In genomic region chr4:170026253-170026991, GRCh38 we compare ENCODE assay signal across 1 cellular context.
TF ChIP-seq lines count a peak whose summit lies in the region.

Gene MFAP3L (minus strand): TSS chr4:170026395. CDS start chr4:170005877, 20,518 bp downstream.

TF ChIP-seq in GM12878, 131 proteins besides CTCF, POLR2A, EP300 and RAD21 (continued from another document):
- TF ChIP-seq ZBTB11 (CRISPR knock-in tag; IDR thresholded peaks at IDR 0.05), result no peak
- no peak for TF ChIP-seq NFYA (IDR thresholded peaks at IDR 0.05; ENCODE audit: borderline replicate concordance, low read depth, low read length)
- TF ChIP-seq KLF5 (IDR thresholded peaks at IDR 0.05; ENCODE audit: partially characterized antibody), result no peak
- TF ChIP-seq JUNB (IDR thresholded peaks at IDR 0.05), result no peak
- TF ChIP-seq RBBP5 (conservative IDR thresholded peaks at IDR 0.05), result no peak
- no peak for TF ChIP-seq SIX5 (IDR thresholded peaks at IDR 0.05; ENCODE audit: low read depth, low read length, severe bottlenecking)
- TF ChIP-seq NR2F1 (conservative IDR thresholded peaks at IDR 0.05), result peak; percentile 50; the same call in 1 of the 2 replicates
- TF ChIP-seq EZH2 (IDR thresholded peaks at IDR 0.05; ENCODE audit: borderline replicate concordance, control insufficient read depth, low read depth, low read length), result no peak
- no peak for TF ChIP-seq ZNF687 (IDR thresholded peaks at IDR 0.05)
- TF ChIP-seq RUNX3 (IDR thresholded peaks at IDR 0.05; ENCODE audit: low read length), result 0 out of 2 replicates have a peak, but pooled peaks have one; percentile 24
- TF ChIP-seq REST (IDR thresholded peaks at IDR 0.05; ENCODE audit: low read depth, low read length), result no peak
- no peak for TF ChIP-seq SMC3 (IDR thresholded peaks at IDR 0.05; ENCODE audit: borderline replicate concordance, low read length)
- TF ChIP-seq JUND (IDR thresholded peaks at IDR 0.05; ENCODE audit: low read depth, low read length), result no peak
- TF ChIP-seq TARDBP (IDR thresholded peaks at IDR 0.05; ENCODE audit: borderline replicate concordance), result no peak
- TF ChIP-seq GATAD2B (conservative IDR thresholded peaks at IDR 0.05; ENCODE audit: low read depth), result 0 out of 2 replicates have a peak, but pooled peaks have one; percentile 30
- no peak for TF ChIP-seq TAF1 (IDR thresholded peaks at IDR 0.05; ENCODE audit: borderline replicate concordance, low read depth, low read length)
- no peak for TF ChIP-seq MYB (IDR thresholded peaks at IDR 0.05; ENCODE audit: borderline replicate concordance, low read depth, low read length)
- no peak for TF ChIP-seq PAX8 (IDR thresholded peaks at IDR 0.05)
- no peak for TF ChIP-seq YBX1 (IDR thresholded peaks at IDR 0.05)
- no peak for TF ChIP-seq TCF7 (IDR thresholded peaks at IDR 0.05; ENCODE audit: borderline replicate concordance)
- no peak for TF ChIP-seq MTA2 (IDR thresholded peaks at IDR 0.05; ENCODE audit: low read depth)
- TF ChIP-seq IRF5 (IDR thresholded peaks at IDR 0.05; ENCODE audit: borderline replicate concordance), result no peak
- TF ChIP-seq SUZ12 (IDR thresholded peaks at IDR 0.05; ENCODE audit: unreplicated experiment), result peak; percentile 9
- no peak for TF ChIP-seq USF1 (IDR thresholded peaks at IDR 0.05; ENCODE audit: borderline replicate concordance, extremely low read length, insufficient read depth, low read depth, low read length)
- no peak for TF ChIP-seq NR2C1 (IDR thresholded peaks at IDR 0.05)
- TF ChIP-seq RELA (IDR thresholded peaks at IDR 0.05; ENCODE audit: borderline replicate concordance, partially characterized antibody), result no peak
- no peak for TF ChIP-seq IRF4 (IDR thresholded peaks at IDR 0.05; ENCODE audit: low read depth, low read length)
- TF ChIP-seq ZBTB33 (IDR thresholded peaks at IDR 0.05), result no peak
- TF ChIP-seq IKZF1 (conservative IDR thresholded peaks at IDR 0.05), result peak; percentile 47
- TF ChIP-seq YY1 (IDR thresholded peaks at IDR 0.05; ENCODE audit: low read depth, low read length), result peak; percentile 41; the same call in 1 of the 2 replicates
- no peak for TF ChIP-seq ZNF384 (IDR thresholded peaks at IDR 0.05; ENCODE audit: borderline replicate concordance, low read depth, low read length)
- TF ChIP-seq RAD51 (IDR thresholded peaks at IDR 0.05), result no peak
- TF ChIP-seq RB1 (IDR thresholded peaks at IDR 0.05; ENCODE audit: borderline replicate concordance), result no peak
- no peak for TF ChIP-seq ZNF274 (IDR thresholded peaks at IDR 0.05; ENCODE audit: insufficient read depth, insufficient read length)
- no peak for TF ChIP-seq IRF3 (IDR thresholded peaks at IDR 0.05)
TF ChIP-seq in GM12878: peak in this region for 11.
